In the genomic region with DNA sequence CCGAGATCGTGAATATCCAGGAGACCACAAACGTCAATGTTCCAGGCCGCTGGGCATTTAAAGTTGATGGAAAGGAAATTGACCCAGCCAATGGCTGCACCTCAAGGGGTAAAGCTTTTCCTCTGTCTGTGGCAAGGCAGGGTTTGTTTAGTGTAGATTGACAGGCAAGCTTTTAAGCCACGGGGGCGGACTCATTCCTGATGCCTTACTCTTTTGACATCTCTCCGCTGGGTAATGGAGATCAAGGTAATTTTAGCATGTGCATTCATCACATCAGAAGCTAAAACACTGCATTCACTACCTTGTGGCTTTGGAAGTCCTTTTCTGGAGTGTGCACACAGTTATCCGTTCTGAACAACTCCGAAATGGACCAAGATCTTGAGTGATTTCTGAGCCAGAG, we compare ENCODE assay signal across 20 cellular contexts. TPM values are rescaled to one million over a fixed set of nuclear protein-coding genes. Genes with fewer than 3 reads are reported as not detected.
DNase-seq lines count a peak whose midpoint lies in the region; ATAC-seq and FAIRE-seq lines count a peak whose summit lies in the region.
"Had no signal": no experiment of that assay in that cellular context is flagged by ENCODE, and none has a peak within 500 bp of the region (broad histone marks: within the 10 kb centered on the region; RNA-seq: fewer than 3 reads in every experiment).

No MANE protein-coding gene starts in this region.

- DNase-seq in NT2/D1 (ENCODE audit: low read depth, low spot score) = no peak
- peak in 38 of 42 donors; percentile 15 to 84 (median 48) for DNase-seq in head of caudate nucleus
- DNase-seq in putamen (ENCODE audit: low spot score) = peak; percentile 61
- no peak for DNase-seq in frontal cortex (ENCODE audit: low spot score in 2 of 2)
- no peak for DNase-seq in hepatic stellate cell (ENCODE audit: low spot score)
- DNase-seq: CD8-positive, alpha-beta T cell; COR-L47; DMS153; DMS79 treated with DMSO at 0.1 percent for 48 hours; EL; GM23248; H9 had no signal

- H3K4me3 ChIP-seq in BLaER1 = no peak overlapping the region
- no peak overlapping the region for H3K4me3 ChIP-seq in NT2/D1 (ENCODE audit: insufficient read length, low read depth)
- H3K4me3 ChIP-seq: GM23248 had no signal

- H3K9ac ChIP-seq in BLaER1 (peak overlapping the region; percentile 19; the same call in 1 of the 2 replicates), NT2/D1 (ENCODE audit: insufficient read length, low read depth) (peak overlapping the region; percentile 32)
- H3K9ac ChIP-seq: GM23248 had no signal

- ATAC-seq in HG02763 (IDR thresholded peaks at IDR 0.05; ENCODE audit: unreplicated experiment) = no peak
- ATAC-seq: CD8-positive, alpha-beta T cell had no signal

- H3K4me2 ChIP-seq in BLaER1 = peak overlapping the region; percentile 67

- H3K4me1 ChIP-seq in BLaER1 (peaks cover 17% of the 10 kb centered on the region), NT2/D1 (ENCODE audit: insufficient read depth, insufficient read length) (peaks cover 3% of the 10 kb centered on the region)

- H4K20me1 ChIP-seq in BLaER1 = no peaks in the 10 kb centered on the region

- H3K9me3 ChIP-seq in BLaER1 (no peaks in the 10 kb centered on the region), NT2/D1 (ENCODE audit: insufficient read depth, low read length) (no peaks in the 10 kb centered on the region)

- intact Hi-C loops in head of caudate nucleus (cut with DNase I) = loop anchor here (5.0 kb wide), 1 partner anchor 601 kb away; a partner anchor contains a TSS

- no peaks in the 10 kb centered on the region for H3K36me3 ChIP-seq in BLaER1
- H3K36me3 ChIP-seq in NT2/D1 (ENCODE audit: insufficient read depth, insufficient read length, low read length) = no peaks in the 10 kb centered on the region

- H3K27me3 ChIP-seq in BLaER1 (no peaks in the 10 kb centered on the region), NT2/D1 (ENCODE audit: insufficient read depth, insufficient read length) (peaks cover 4% of the 10 kb centered on the region)

- no peak for FAIRE-seq in frontal cortex (lab: Jason Lieb, UNC)
- FAIRE-seq: A204.1, D721Med, G401.6, GM12891, HepG2, HTR-8/SVneo had no signal

- H3K27ac ChIP-seq in BLaER1 = no peak overlapping the region
- H3K27ac ChIP-seq: GM23248 had no signal

RNA-seq across cellular contexts. Expression of a gene that starts 12.6 kb away (rescaled TPM):
- total RNA-seq in frontal cortex = 2.0 TPM

Comparison
In these comparisons a context has a peak if more than half of its experiments do, and no peak if none do; other contexts are left out.
1. DNase-seq: peak in head of caudate nucleus (38 of 42) and putamen (single experiment); none in NT2/D1 (single experiment), frontal cortex (0 of 2) and hepatic stellate cell (single experiment).